In genomic region chr7:38177621-38178003, GRCh38 we compare ENCODE assay signal across 8 cellular contexts. TPM values are rescaled to one million over a fixed set of nuclear protein-coding genes. Genes with fewer than 3 reads are reported as not detected.
DNase-seq lines count a peak whose midpoint lies in the region; ATAC-seq and TF ChIP-seq lines count a peak whose summit lies in the region.

No MANE protein-coding gene starts in this region.

- peaks cover 13% of the 10 kb centered on the region for H3K4me1 Mint-ChIP-seq in MCF 10A (ENCODE audit: insufficient read depth, unreplicated experiment)

- no peaks in the 10 kb centered on the region for H3K36me3 ChIP-seq in BE2C
- no peaks in the 10 kb centered on the region for H3K36me3 ChIP-seq in muscle layer of colon (ENCODE audit: insufficient read depth, low read length)

- H3K27ac Mint-ChIP-seq in MCF 10A (ENCODE audit: low read depth, unreplicated experiment), result peak overlapping the region; percentile 84

- no peaks in the 10 kb centered on the region for H3K9me3 Mint-ChIP-seq in MCF 10A (ENCODE audit: unreplicated experiment)

- POLR2A ChIA-PET in MCF 10A (lab: Yijun Ruan, JAX), result interaction anchor here (0.7 to 1.8 kb wide), 8 partner anchors 8 to 41 kb away, joined by 3 to 19 read pairs (median 4); no protein-coding TSS in a partner anchor

- TSS peak; percentile 94 for BruUV-seq in MCF 10A (replicated peaks; lab: Mats Ljungman, UMichigan)

- H3K4me1 ChIP-seq in BE2C, result no peaks in the 10 kb centered on the region
- H3K4me1 ChIP-seq in muscle layer of colon (ENCODE audit: insufficient read depth, low read length), result peaks cover 14% of the 10 kb centered on the region

- intact Hi-C loops in MCF 10A (cut with micrococcal nuclease), result loop anchor here (2.0 kb wide), 1 partner anchor 37 kb away; no protein-coding TSS in a partner anchor

- TF ChIP-seq CTCF in BE2C (IDR thresholded peaks at IDR 0.05; ENCODE audit: low read depth, low read length), result no peak
- no peak for TF ChIP-seq CTCF in MCF 10A (IDR thresholded peaks at IDR 0.05; ENCODE audit: unreplicated experiment)

- CTCF ChIA-PET in MCF 10A (lab: Yijun Ruan, JAX), result interaction anchor here (0.7 to 1.8 kb wide), 3 partner anchors 8 to 81 kb away, joined by 3 to 13 read pairs (median 3); no protein-coding TSS in a partner anchor

- ATAC-seq in HG03457 (IDR thresholded peaks at IDR 0.05; ENCODE audit: unreplicated experiment) (peak; percentile 2), HG03521 (IDR thresholded peaks at IDR 0.05; ENCODE audit: unreplicated experiment) (no peak), HG03439 (IDR thresholded peaks at IDR 0.05; ENCODE audit: unreplicated experiment) (no peak), HG02885 (IDR thresholded peaks at IDR 0.05; ENCODE audit: poor library complexity, unreplicated experiment) (no peak)

- H3K9ac ChIP-seq in muscle layer of colon (ENCODE audit: low read length), result peak overlapping the region; percentile 68

- H3K9me3 ChIP-seq in BE2C, result no peaks in the 10 kb centered on the region
- no peaks in the 10 kb centered on the region for H3K9me3 ChIP-seq in muscle layer of colon (ENCODE audit: low read length)

- H3K4me3 Mint-ChIP-seq in MCF 10A (ENCODE audit: unreplicated experiment), result peak overlapping the region; percentile 99

- DNase-seq in BE2C (no peak), MCF 10A (ENCODE audit: unreplicated experiment) (no peak), NCI-H345 treated with DMSO at 0.1 percent for 48 hours (lab: John Stamatoyannopoulos, UW; ENCODE audit: unreplicated experiment) (no peak)

- H3K4me3 ChIP-seq in BE2C (ENCODE audit: low read depth, low read length) (peak overlapping the region; percentile 82), muscle layer of colon (ENCODE audit: low read depth in 1 of 2, low read length in 2 of 2) (peak overlapping the region; percentile 93 to 97)

- peaks cover 5% of the 10 kb centered on the region for H3K36me3 Mint-ChIP-seq in MCF 10A (ENCODE audit: insufficient read depth, unreplicated experiment)

- H3K27me3 Mint-ChIP-seq in MCF 10A (ENCODE audit: insufficient read depth, unreplicated experiment), result peaks cover 24% of the 10 kb centered on the region

- H3K27me3 ChIP-seq in BE2C (peaks cover 7% of the 10 kb centered on the region), muscle layer of colon (ENCODE audit: control insufficient read depth in 1 of 2, insufficient read depth in 2 of 2, low read length in 2 of 2) (no peaks in the 10 kb centered on the region)

- H3K27ac ChIP-seq in muscle layer of colon (ENCODE audit: low read depth, low read length), result peak overlapping the region; percentile 92

RNA-seq across cellular contexts. Expression of gene STARD3NL, which starts 0.4 kb away (rescaled TPM):
- polyA plus RNA-seq in BE2C (2012; ENCODE audit: insufficient read depth, insufficient read length, low read depth), result 51.4 TPM
- total RNA-seq in MCF 10A (2022), result 24.5 and 25.6 TPM in 2 replicates
